8 cellular contexts compared by ENCODE assay signal in genomic region chr1:101238681-101239094, GRCh38. TPM values are rescaled to one million over a fixed set of nuclear protein-coding genes. Genes with fewer than 3 reads are reported as not detected.
DNase-seq lines count a peak whose midpoint lies in the region; ATAC-seq lines count a peak whose summit lies in the region.

No MANE protein-coding gene starts in this region.

- H3K27ac ChIP-seq in epithelial cell of prostate = peak overlapping the region; percentile 39

- ATAC-seq in HG03280 (IDR thresholded peaks at IDR 0.05; ENCODE audit: unreplicated experiment) = peak; percentile 37

- DNase-seq in NCI-H187 (lab: John Stamatoyannopoulos, UW) (peak; percentile 14 to 29), NCI-H187 treated with DMSO at 0.1 percent for 48 hours (lab: John Stamatoyannopoulos, UW) (no peak), NOMO-1 treated with DMSO at 0.1 percent for 48 hours (lab: John Stamatoyannopoulos, UW; ENCODE audit: unreplicated experiment) (peak; percentile 33), activated T-cell treated with anti-CD3 and anti-CD28 coated beads for 24 hours (ENCODE audit: low read depth) (peak; percentile 85), epithelial cell of prostate (ENCODE audit: low read depth, low spot score) (peak; percentile 57), mucosa of gallbladder (ENCODE audit: low spot score) (peak; percentile 81)
- peak; percentile 84 to 91 for DNase-seq in stimulated activated CD8-positive, alpha-beta memory T cell treated with anti-CD3 and anti-CD28 coated beads, Interleukin-2, amount 100 ng/mL, for 48 hours (ENCODE audit: low read depth in 2 of 2)

RNA-seq across cellular contexts. Expression of gene S1PR1, which starts 1.9 kb away (rescaled TPM):
- 14.6 TPM for total RNA-seq in mucosa of gallbladder
